ENCODE assay signal across 1 cellular context in the genomic region with DNA sequence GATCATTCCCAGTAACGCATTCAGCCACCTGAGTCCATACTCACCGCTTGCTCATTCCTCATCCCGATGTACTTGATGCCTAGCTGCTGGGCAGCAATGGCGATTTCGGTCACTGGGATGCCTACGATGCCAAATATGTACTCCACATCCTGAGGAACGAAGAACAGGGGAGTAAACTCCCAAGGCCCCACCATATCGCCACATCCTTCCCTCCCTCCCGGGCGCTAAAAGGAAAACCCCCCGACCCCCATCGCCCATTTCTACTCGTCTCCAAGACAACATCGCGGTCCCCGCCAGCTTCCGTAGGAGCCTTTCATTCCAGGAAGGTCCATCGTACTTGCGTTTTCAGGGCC.
A peak's percentile ranks its signal among the peaks of the same experiment; 100 is the strongest.
TF ChIP-seq lines count a peak whose summit lies in the region.

No MANE protein-coding gene starts in this region.

TF ChIP-seq in K562, 482 proteins besides CTCF, POLR2A, EP300 and RAD21 (continued from another document and continues in another):
- TF ChIP-seq, protein P1, sequence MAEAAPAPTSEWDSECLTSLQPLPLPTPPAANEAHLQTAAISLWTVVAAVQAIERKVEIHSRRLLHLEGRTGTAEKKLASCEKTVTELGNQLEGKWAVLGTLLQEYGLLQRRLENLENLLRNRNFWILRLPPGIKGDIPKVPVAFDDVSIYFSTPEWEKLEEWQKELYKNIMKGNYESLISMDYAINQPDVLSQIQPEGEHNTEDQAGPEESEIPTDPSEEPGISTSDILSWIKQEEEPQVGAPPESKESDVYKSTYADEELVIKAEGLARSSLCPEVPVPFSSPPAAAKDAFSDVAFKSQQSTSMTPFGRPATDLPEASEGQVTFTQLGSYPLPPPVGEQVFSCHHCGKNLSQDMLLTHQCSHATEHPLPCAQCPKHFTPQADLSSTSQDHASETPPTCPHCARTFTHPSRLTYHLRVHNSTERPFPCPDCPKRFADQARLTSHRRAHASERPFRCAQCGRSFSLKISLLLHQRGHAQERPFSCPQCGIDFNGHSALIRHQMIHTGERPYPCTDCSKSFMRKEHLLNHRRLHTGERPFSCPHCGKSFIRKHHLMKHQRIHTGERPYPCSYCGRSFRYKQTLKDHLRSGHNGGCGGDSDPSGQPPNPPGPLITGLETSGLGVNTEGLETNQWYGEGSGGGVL (CRISPR knock-in tag; IDR thresholded peaks at IDR 0.05): no peak
- TF ChIP-seq POLR2G (IDR thresholded peaks at IDR 0.05; ENCODE audit: low read depth, low read length) (no peak), TAF1 (IDR thresholded peaks at IDR 0.05; ENCODE audit: control insufficient read depth, extremely low read depth, insufficient read depth, low read length, severe bottlenecking) (no peak), ARNT (IDR thresholded peaks at IDR 0.05) (0 out of 4 replicates have a peak, but pooled peaks of 1 of the 2 experiments have one; percentile 52), ZFP30 (CRISPR knock-in tag; IDR thresholded peaks at IDR 0.05; ENCODE audit: borderline replicate concordance) (no peak), FOXA3 (CRISPR knock-in tag; conservative IDR thresholded peaks at IDR 0.05 in 1 of 2, IDR thresholded peaks at IDR 0.05 in 1 of 2) (no peak), STAT5A (IDR thresholded peaks at IDR 0.05; ENCODE audit: borderline replicate concordance, low read length) (no peak), SMARCE1 (IDR thresholded peaks at IDR 0.05) (peak; percentile 65; the same call in 1 of the 2 replicates), NR4A1 (CRISPR knock-in tag; IDR thresholded peaks at IDR 0.05) (no peak), NR4A1 (tag; IDR thresholded peaks at IDR 0.05) (no peak), OTX1 (CRISPR knock-in tag; IDR thresholded peaks at IDR 0.05) (no peak), NR2C1 (IDR thresholded peaks at IDR 0.05) (no peak), NR2C1 (tag; IDR thresholded peaks at IDR 0.05) (no peak), HDAC2 (IDR thresholded peaks at IDR 0.05) (peak; percentile 93; the same call in 1 of the 2 replicates), NR3C1 (CRISPR knock-in tag; IDR thresholded peaks at IDR 0.05) (no peak), MCM7 (IDR thresholded peaks at IDR 0.05) (no peak), KDM4B (IDR thresholded peaks at IDR 0.05; ENCODE audit: borderline replicate concordance in 2 of 2, low read depth in 1 of 2) (no peak), ZNF347 (CRISPR knock-in tag; IDR thresholded peaks at IDR 0.05; ENCODE audit: low read depth) (no peak), RBM25 (IDR thresholded peaks at IDR 0.05; ENCODE audit: low read depth, low read length, severe bottlenecking) (no peak), ASH1L (IDR thresholded peaks at IDR 0.05; ENCODE audit: borderline replicate concordance, low read depth, partially characterized antibody) (no peak), BCOR (IDR thresholded peaks at IDR 0.05) (peak; percentile 57; the same call in 1 of the 2 replicates), LARP7 (IDR thresholded peaks at IDR 0.05) (0 out of 2 replicates have a peak, but pooled peaks have one; percentile 83), ZSCAN32 (CRISPR knock-in tag; IDR thresholded peaks at IDR 0.05) (no peak), BRD9 (IDR thresholded peaks at IDR 0.05; ENCODE audit: low read depth, partially characterized antibody) (peak; percentile 38), MYNN (IDR thresholded peaks at IDR 0.05) (no peak), MYNN (CRISPR knock-in tag; IDR thresholded peaks at IDR 0.05) (no peak), XRCC4 (IDR thresholded peaks at IDR 0.05; ENCODE audit: extremely low read depth, insufficient read depth, insufficient read length) (no peak), ZFX (CRISPR knock-in tag; IDR thresholded peaks at IDR 0.05) (no peak), ZEB2 (IDR thresholded peaks at IDR 0.05) (no peak), PPARD (CRISPR knock-in tag; IDR thresholded peaks at IDR 0.05) (no peak), SIRT6 (IDR thresholded peaks at IDR 0.05; ENCODE audit: low read depth, low read length) (no peak), FUS (optimal IDR thresholded peaks at IDR 0.05; ENCODE audit: low read depth, low read length) (no peak)
- TF ChIP-seq, protein P2, sequence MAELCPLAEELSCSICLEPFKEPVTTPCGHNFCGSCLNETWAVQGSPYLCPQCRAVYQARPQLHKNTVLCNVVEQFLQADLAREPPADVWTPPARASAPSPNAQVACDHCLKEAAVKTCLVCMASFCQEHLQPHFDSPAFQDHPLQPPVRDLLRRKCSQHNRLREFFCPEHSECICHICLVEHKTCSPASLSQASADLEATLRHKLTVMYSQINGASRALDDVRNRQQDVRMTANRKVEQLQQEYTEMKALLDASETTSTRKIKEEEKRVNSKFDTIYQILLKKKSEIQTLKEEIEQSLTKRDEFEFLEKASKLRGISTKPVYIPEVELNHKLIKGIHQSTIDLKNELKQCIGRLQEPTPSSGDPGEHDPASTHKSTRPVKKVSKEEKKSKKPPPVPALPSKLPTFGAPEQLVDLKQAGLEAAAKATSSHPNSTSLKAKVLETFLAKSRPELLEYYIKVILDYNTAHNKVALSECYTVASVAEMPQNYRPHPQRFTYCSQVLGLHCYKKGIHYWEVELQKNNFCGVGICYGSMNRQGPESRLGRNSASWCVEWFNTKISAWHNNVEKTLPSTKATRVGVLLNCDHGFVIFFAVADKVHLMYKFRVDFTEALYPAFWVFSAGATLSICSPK (IDR thresholded peaks at IDR 0.05; ENCODE audit: borderline replicate concordance): 0 out of 2 replicates have a peak, but pooled peaks have one; percentile 60
- TF ChIP-seq, protein P3, sequence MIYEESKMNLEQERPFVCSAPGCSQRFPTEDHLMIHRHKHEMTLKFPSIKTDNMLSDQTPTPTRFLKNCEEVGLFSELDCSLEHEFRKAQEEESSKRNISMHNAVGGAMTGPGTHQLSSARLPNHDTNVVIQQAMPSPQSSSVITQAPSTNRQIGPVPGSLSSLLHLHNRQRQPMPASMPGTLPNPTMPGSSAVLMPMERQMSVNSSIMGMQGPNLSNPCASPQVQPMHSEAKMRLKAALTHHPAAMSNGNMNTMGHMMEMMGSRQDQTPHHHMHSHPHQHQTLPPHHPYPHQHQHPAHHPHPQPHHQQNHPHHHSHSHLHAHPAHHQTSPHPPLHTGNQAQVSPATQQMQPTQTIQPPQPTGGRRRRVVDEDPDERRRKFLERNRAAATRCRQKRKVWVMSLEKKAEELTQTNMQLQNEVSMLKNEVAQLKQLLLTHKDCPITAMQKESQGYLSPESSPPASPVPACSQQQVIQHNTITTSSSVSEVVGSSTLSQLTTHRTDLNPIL (CRISPR knock-in tag; IDR thresholded peaks at IDR 0.05): no peak
- TF ChIP-seq, protein P4, sequence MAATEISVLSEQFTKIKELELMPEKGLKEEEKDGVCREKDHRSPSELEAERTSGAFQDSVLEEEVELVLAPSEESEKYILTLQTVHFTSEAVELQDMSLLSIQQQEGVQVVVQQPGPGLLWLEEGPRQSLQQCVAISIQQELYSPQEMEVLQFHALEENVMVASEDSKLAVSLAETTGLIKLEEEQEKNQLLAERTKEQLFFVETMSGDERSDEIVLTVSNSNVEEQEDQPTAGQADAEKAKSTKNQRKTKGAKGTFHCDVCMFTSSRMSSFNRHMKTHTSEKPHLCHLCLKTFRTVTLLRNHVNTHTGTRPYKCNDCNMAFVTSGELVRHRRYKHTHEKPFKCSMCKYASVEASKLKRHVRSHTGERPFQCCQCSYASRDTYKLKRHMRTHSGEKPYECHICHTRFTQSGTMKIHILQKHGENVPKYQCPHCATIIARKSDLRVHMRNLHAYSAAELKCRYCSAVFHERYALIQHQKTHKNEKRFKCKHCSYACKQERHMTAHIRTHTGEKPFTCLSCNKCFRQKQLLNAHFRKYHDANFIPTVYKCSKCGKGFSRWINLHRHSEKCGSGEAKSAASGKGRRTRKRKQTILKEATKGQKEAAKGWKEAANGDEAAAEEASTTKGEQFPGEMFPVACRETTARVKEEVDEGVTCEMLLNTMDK (IDR thresholded peaks at IDR 0.05; ENCODE audit: borderline replicate concordance, insufficient read depth, low read depth, low read length, poor library complexity, severe bottlenecking): no peak
- TF ChIP-seq, protein P5, sequence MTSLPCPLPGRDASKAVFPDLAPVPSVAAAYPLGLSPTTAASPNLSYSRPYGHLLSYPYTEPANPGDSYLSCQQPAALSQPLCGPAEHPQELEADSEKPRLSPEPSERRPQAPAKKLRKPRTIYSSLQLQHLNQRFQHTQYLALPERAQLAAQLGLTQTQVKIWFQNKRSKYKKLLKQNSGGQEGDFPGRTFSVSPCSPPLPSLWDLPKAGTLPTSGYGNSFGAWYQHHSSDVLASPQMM (CRISPR knock-in tag; IDR thresholded peaks at IDR 0.05): no peak
- TF ChIP-seq, protein P6, sequence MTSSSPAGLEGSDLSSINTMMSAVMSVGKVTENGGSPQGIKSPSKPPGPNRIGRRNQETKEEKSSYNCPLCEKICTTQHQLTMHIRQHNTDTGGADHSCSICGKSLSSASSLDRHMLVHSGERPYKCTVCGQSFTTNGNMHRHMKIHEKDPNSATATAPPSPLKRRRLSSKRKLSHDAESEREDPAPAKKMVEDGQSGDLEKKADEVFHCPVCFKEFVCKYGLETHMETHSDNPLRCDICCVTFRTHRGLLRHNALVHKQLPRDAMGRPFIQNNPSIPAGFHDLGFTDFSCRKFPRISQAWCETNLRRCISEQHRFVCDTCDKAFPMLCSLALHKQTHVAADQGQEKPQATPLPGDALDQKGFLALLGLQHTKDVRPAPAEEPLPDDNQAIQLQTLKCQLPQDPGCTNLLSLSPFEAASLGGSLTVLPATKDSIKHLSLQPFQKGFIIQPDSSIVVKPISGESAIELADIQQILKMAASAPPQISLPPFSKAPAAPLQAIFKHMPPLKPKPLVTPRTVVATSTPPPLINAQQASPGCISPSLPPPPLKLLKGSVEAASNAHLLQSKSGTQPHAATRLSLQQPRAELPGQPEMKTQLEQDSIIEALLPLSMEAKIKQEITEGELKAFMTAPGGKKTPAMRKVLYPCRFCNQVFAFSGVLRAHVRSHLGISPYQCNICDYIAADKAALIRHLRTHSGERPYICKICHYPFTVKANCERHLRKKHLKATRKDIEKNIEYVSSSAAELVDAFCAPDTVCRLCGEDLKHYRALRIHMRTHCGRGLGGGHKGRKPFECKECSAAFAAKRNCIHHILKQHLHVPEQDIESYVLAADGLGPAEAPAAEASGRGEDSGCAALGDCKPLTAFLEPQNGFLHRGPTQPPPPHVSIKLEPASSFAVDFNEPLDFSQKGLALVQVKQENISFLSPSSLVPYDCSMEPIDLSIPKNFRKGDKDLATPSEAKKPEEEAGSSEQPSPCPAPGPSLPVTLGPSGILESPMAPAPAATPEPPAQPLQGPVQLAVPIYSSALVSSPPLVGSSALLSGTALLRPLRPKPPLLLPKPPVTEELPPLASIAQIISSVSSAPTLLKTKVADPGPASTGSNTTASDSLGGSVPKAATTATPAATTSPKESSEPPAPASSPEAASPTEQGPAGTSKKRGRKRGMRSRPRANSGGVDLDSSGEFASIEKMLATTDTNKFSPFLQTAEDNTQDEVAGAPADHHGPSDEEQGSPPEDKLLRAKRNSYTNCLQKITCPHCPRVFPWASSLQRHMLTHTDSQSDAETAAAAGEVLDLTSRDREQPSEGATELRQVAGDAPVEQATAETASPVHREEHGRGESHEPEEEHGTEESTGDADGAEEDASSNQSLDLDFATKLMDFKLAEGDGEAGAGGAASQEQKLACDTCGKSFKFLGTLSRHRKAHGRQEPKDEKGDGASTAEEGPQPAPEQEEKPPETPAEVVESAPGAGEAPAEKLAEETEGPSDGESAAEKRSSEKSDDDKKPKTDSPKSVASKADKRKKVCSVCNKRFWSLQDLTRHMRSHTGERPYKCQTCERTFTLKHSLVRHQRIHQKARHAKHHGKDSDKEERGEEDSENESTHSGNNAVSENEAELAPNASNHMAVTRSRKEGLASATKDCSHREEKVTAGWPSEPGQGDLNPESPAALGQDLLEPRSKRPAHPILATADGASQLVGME (CRISPR knock-in tag; IDR thresholded peaks at IDR 0.05): peak; percentile 73; the same call in 1 of the 2 replicates
- TF ChIP-seq, protein P7, sequence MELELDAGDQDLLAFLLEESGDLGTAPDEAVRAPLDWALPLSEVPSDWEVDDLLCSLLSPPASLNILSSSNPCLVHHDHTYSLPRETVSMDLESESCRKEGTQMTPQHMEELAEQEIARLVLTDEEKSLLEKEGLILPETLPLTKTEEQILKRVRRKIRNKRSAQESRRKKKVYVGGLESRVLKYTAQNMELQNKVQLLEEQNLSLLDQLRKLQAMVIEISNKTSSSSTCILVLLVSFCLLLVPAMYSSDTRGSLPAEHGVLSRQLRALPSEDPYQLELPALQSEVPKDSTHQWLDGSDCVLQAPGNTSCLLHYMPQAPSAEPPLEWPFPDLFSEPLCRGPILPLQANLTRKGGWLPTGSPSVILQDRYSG (tag; conservative IDR thresholded peaks at IDR 0.05; ENCODE audit: low read depth): no peak
- TF ChIP-seq, protein P8, sequence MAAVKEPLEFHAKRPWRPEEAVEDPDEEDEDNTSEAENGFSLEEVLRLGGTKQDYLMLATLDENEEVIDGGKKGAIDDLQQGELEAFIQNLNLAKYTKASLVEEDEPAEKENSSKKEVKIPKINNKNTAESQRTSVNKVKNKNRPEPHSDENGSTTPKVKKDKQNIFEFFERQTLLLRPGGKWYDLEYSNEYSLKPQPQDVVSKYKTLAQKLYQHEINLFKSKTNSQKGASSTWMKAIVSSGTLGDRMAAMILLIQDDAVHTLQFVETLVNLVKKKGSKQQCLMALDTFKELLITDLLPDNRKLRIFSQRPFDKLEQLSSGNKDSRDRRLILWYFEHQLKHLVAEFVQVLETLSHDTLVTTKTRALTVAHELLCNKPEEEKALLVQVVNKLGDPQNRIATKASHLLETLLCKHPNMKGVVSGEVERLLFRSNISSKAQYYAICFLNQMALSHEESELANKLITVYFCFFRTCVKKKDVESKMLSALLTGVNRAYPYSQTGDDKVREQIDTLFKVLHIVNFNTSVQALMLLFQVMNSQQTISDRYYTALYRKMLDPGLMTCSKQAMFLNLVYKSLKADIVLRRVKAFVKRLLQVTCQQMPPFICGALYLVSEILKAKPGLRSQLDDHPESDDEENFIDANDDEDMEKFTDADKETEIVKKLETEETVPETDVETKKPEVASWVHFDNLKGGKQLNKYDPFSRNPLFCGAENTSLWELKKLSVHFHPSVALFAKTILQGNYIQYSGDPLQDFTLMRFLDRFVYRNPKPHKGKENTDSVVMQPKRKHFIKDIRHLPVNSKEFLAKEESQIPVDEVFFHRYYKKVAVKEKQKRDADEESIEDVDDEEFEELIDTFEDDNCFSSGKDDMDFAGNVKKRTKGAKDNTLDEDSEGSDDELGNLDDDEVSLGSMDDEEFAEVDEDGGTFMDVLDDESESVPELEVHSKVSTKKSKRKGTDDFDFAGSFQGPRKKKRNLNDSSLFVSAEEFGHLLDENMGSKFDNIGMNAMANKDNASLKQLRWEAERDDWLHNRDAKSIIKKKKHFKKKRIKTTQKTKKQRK (IDR thresholded peaks at IDR 0.05; ENCODE audit: borderline replicate concordance, low read depth, low read length): no peak
- TF ChIP-seq, protein P9, sequence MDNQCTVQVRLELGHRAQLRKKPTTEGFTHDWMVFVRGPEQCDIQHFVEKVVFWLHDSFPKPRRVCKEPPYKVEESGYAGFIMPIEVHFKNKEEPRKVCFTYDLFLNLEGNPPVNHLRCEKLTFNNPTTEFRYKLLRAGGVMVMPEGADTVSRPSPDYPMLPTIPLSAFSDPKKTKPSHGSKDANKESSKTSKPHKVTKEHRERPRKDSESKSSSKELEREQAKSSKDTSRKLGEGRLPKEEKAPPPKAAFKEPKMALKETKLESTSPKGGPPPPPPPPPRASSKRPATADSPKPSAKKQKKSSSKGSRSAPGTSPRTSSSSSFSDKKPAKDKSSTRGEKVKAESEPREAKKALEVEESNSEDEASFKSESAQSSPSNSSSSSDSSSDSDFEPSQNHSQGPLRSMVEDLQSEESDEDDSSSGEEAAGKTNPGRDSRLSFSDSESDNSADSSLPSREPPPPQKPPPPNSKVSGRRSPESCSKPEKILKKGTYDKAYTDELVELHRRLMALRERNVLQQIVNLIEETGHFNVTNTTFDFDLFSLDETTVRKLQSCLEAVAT (IDR thresholded peaks at IDR 0.05): peak in 1 of 2 experiments; percentile 52; a peak in 1 of 4 replicates
